ENCODE assay signal across 9 cellular contexts in the genomic region with DNA sequence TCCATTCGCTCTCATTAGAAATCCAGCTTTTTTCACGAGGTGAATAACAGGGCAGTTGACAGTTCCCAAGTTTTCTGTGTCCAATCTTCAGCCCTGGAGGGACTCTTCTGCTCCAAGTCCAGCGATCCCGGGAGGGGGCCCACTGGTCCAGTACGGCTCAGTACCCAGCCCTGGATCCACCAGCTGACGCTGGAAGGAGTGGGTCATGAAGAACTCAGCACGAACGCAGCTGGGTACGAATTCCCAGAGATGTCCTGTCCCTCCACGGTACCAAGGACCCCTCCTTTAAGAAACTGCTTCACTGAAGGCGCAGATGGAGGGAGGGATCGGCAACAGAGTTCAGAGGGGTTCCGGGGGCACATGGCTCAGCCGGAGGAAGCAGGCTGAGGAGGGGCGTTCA. TPM values are rescaled to one million over a fixed set of nuclear protein-coding genes. Genes with fewer than 3 reads are reported as not detected.
DNase-seq lines count a peak whose midpoint lies in the region; ATAC-seq and TF ChIP-seq lines count a peak whose summit lies in the region.
"Had no signal": no experiment of that assay in that cellular context is flagged by ENCODE, and none has a peak within 500 bp of the region (broad histone marks: within the 10 kb centered on the region; RNA-seq: fewer than 3 reads in every experiment).

No MANE protein-coding gene starts in this region.

- H3K36me3 ChIP-seq in left lung: peaks cover 0 to 18% of the 10 kb centered on the region in 2 donors
- peaks cover 8% of the 10 kb centered on the region for H3K36me3 ChIP-seq in thoracic aorta

- no peak for ATAC-seq in left lung
- no peak for ATAC-seq in thoracic aorta (ENCODE audit: insufficient number of reproducible peaks, low FRiP score, low read depth)

- peaks cover 6 to 22% of the 10 kb centered on the region in 2 donors for H3K4me1 ChIP-seq in left lung
- H3K4me1 ChIP-seq in thoracic aorta (ENCODE audit: control insufficient read depth in 1 of 2, low read depth in 2 of 2): peaks cover 7 to 18% of the 10 kb centered on the region in 2 donors

- peak overlapping the region; percentile 53 for H3K4me3 ChIP-seq in astrocyte of the cerebellum (ENCODE audit: low read depth, low read length)
- peak overlapping the region; percentile 61 to 71 for H3K4me3 ChIP-seq in left lung
- peak overlapping the region; percentile 75 for H3K4me3 ChIP-seq in thoracic aorta

- intact Hi-C loops in left lung (cut with DNase I): no loop called here

- H3K4me1 Mint-ChIP-seq in activated T-cell treated with anti-CD3 and anti-CD28 coated beads, Interleukin-2, amount 50 U/mL, for 24 hours (ENCODE audit: low read depth): peaks cover 22% of the 10 kb centered on the region

- peak overlapping the region; percentile 92 for H3K4me3 Mint-ChIP-seq in activated T-cell treated with anti-CD3 and anti-CD28 coated beads, Interleukin-2, amount 50 U/mL, for 24 hours

- H3K27me3 ChIP-seq in left lung: no peaks in the 10 kb centered on the region
- no peaks in the 10 kb centered on the region for H3K27me3 ChIP-seq in thoracic aorta (replicated peaks; ENCODE audit: insufficient read depth)

- peak overlapping the region; percentile 98 for H3K27ac Mint-ChIP-seq in activated T-cell treated with anti-CD3 and anti-CD28 coated beads, Interleukin-2, amount 50 U/mL, for 24 hours

- H3K27me3 Mint-ChIP-seq in activated T-cell treated with anti-CD3 and anti-CD28 coated beads, Interleukin-2, amount 50 U/mL, for 24 hours: no peaks in the 10 kb centered on the region

- H3K9me3 Mint-ChIP-seq in activated T-cell treated with anti-CD3 and anti-CD28 coated beads, Interleukin-2, amount 50 U/mL, for 24 hours: no peaks in the 10 kb centered on the region

- H3K9me3 ChIP-seq in left lung: no peaks in the 10 kb centered on the region
- H3K9me3 ChIP-seq in thoracic aorta: no peaks in the 10 kb centered on the region

- DNase-seq in activated T-cell treated with anti-CD3 and anti-CD28 coated beads, Interleukin-2, amount 50 U/mL, for 24 hours: no peak
- DNase-seq in activated T-cell treated with anti-CD3 and anti-CD28 coated beads for 4 hours (no peak), astrocyte of the cerebellum (ENCODE audit: low read depth) (no peak), left lung (no peak), thoracic aorta (ENCODE audit: low spot score) (no peak), NCI-H524 (lab: John Stamatoyannopoulos, UW) (no peak), DMS 273 (lab: John Stamatoyannopoulos, UW; ENCODE audit: unreplicated experiment) (no peak)
- no peak for DNase-seq in stimulated activated CD4-positive, alpha-beta T cell treated with anti-CD3 and anti-CD28 coated beads, Interleukin-2, amount 100 ng/mL, for 48 hours
- DNase-seq: Calu3 had no signal

- peaks cover 41% of the 10 kb centered on the region for H3K36me3 Mint-ChIP-seq in activated T-cell treated with anti-CD3 and anti-CD28 coated beads, Interleukin-2, amount 50 U/mL, for 24 hours (ENCODE audit: low read depth)

- peak overlapping the region; percentile 86 to 88 for H3K27ac ChIP-seq in left lung
- peak overlapping the region; percentile 63 to 68 for H3K27ac ChIP-seq in thoracic aorta

- TF ChIP-seq CTCF in astrocyte of the cerebellum (IDR thresholded peaks at IDR 0.05; ENCODE audit: low read depth, low read length, missing control alignments): no peak
- no peak for TF ChIP-seq CTCF in left lung (IDR thresholded peaks at IDR 0.05)
- TF ChIP-seq CTCF in thoracic aorta (IDR thresholded peaks at IDR 0.05): no peak

- in situ Hi-C loops in astrocyte of the cerebellum (cut with HindIII; ENCODE audit: low sequenced_read_pairs): no loop called here

RNA-seq across cellular contexts. Expression of a gene that starts 16.5 kb away (rescaled TPM):
- total RNA-seq in left lung: 10 to 100 TPM; 58.0 to 70.0 TPM
- total RNA-seq in thoracic aorta: 100 to 1,000 TPM; 114 to 156 TPM

RNA-seq across cellular contexts. Expression of a gene that starts 58.1 kb away (rescaled TPM):
- total RNA-seq in left lung: 10 to 100 TPM in 1 of 2 donors, 1 to 10 TPM in 1; 5.8 to 12.1 TPM
- 10 to 100 TPM in 1 of 2 donors, 1 to 10 TPM in 1; 8.9 to 15.0 TPM for total RNA-seq in thoracic aorta
